Comparison of ENCODE assay signal across 27 cellular contexts in genomic region chr7:94015538-94015937, GRCh38. TPM values are rescaled to one million over a fixed set of nuclear protein-coding genes. Genes with fewer than 3 reads are reported as not detected.
DNase-seq lines count a peak whose midpoint lies in the region; ATAC-seq, FAIRE-seq and TF ChIP-seq lines count a peak whose summit lies in the region.
"Had no signal": no experiment of that assay in that cellular context is flagged by ENCODE, and none has a peak within 500 bp of the region (broad histone marks: within the 10 kb centered on the region; RNA-seq: fewer than 3 reads in every experiment).

No MANE protein-coding gene starts in this region.

- H4K20me1 ChIP-seq in HepG2 (ENCODE audit: insufficient read depth, low read length) (no peaks in the 10 kb centered on the region), PC-9 (ENCODE audit: insufficient read depth) (no peaks in the 10 kb centered on the region), neural progenitor cell (ENCODE audit: low read depth) (no peaks in the 10 kb centered on the region)
- H4K20me1 ChIP-seq: BLaER1 had no signal

- H3K27me3 Mint-ChIP-seq in neural progenitor cell (ENCODE audit: insufficient read depth, low read depth): peaks cover 2% of the 10 kb centered on the region

- H3K27me3 ChIP-seq in HepG2 (ENCODE audit: control insufficient read depth in 1 of 2, insufficient read depth in 2 of 2, low read length in 2 of 2): no peaks in the 10 kb centered on the region; a peak in 1 of 5 replicates
- no peaks in the 10 kb centered on the region for H3K27me3 ChIP-seq in right lobe of liver
- H3K27me3 ChIP-seq in PC-9 (ENCODE audit: insufficient read depth, low read depth): no peaks in the 10 kb centered on the region
- H3K27me3 ChIP-seq in neural progenitor cell: no peaks in the 10 kb centered on the region
- no peaks in the 10 kb centered on the region for H3K27me3 ChIP-seq in WERI-Rb-1 (ENCODE audit: insufficient read depth, low read depth, severe bottlenecking)
- H3K27me3 ChIP-seq: BLaER1 had no signal

- no peaks in the 10 kb centered on the region for H3K9me2 ChIP-seq in PC-9 (ENCODE audit: insufficient read depth)

- TF ChIP-seq RAD21 in HepG2 (CRISPR knock-in tag; IDR thresholded peaks at IDR 0.05): no peak

- TF ChIP-seq CTCF in HepG2 (CRISPR knock-in tag; IDR thresholded peaks at IDR 0.05) (no peak), right lobe of liver (IDR thresholded peaks at IDR 0.05) (no peak), PC-9 (conservative IDR thresholded peaks at IDR 0.05) (no peak), neural progenitor cell (IDR thresholded peaks at IDR 0.05) (no peak), WERI-Rb-1 (IDR thresholded peaks at IDR 0.05; ENCODE audit: low read depth, low read length) (no peak)

- H3K9me3 ChIP-seq in HepG2 (ENCODE audit: low read length) (no peaks in the 10 kb centered on the region), right lobe of liver (no peaks in the 10 kb centered on the region), PC-9 (ENCODE audit: insufficient read depth, low read depth) (no peaks in the 10 kb centered on the region), neural progenitor cell (ENCODE audit: low read depth) (no peaks in the 10 kb centered on the region), WERI-Rb-1 (ENCODE audit: severe bottlenecking) (no peaks in the 10 kb centered on the region)
- H3K9me3 ChIP-seq: BE2C had no signal

- peaks cover 2% of the 10 kb centered on the region for H3K9me3 Mint-ChIP-seq in neural progenitor cell
- H3K9me3 Mint-ChIP-seq: CD8-positive, alpha-beta memory T cell had no signal

- H3K27ac Mint-ChIP-seq in neural progenitor cell: no peak overlapping the region
- H3K27ac Mint-ChIP-seq: CD14-positive monocyte; CD4-positive, alpha-beta memory T cell; CD4-positive, CD25-positive, alpha-beta regulatory T cell; CD8-positive, alpha-beta memory T cell had no signal

- H3K4me3 ChIP-seq in HepG2 (replicated peaks in 1 of 3; ENCODE audit: insufficient read depth in 1 of 3, low read depth in 2 of 3, low read length in 3 of 3) (no peak overlapping the region), right lobe of liver (no peak overlapping the region), PC-9 (no peak overlapping the region), neural progenitor cell (no peak overlapping the region), WERI-Rb-1 (ENCODE audit: low read depth, low read length) (no peak overlapping the region)
- H3K4me3 ChIP-seq: BLaER1, GM12878 had no signal

- H3K27ac ChIP-seq in HepG2 (ENCODE audit: extremely low read length, insufficient read depth, low read length) (no peak overlapping the region), right lobe of liver (no peak overlapping the region), PC-9 (no peak overlapping the region), neural progenitor cell (no peak overlapping the region), WERI-Rb-1 (no peak overlapping the region)
- H3K27ac ChIP-seq: 22Rv1, BLaER1 had no signal

- H3K36me3 ChIP-seq in HepG2 (replicated peaks in 1 of 2; ENCODE audit: control insufficient read depth in 1 of 2, insufficient read depth in 2 of 2, low read length in 2 of 2) (no peaks in the 10 kb centered on the region), right lobe of liver (no peaks in the 10 kb centered on the region), PC-9 (ENCODE audit: low read depth) (no peaks in the 10 kb centered on the region), neural progenitor cell (no peaks in the 10 kb centered on the region), WERI-Rb-1 (no peaks in the 10 kb centered on the region)
- H3K36me3 ChIP-seq: BE2C, BLaER1 had no signal

- POLR2A ChIA-PET in HepG2 (lab: Yijun Ruan, JAX): no interaction called here
- POLR2A ChIA-PET in PC-9 (lab: Charles Lee; ENCODE audit: unreplicated experiment): no interaction called here

- BruUV-seq in HepG2 (replicated peaks; lab: Mats Ljungman, UMichigan) (no TSS peak), PC-9 (replicated peaks; lab: Mats Ljungman, UMichigan) (no TSS peak)

- CTCF ChIA-PET in HepG2 (lab: Yijun Ruan, JAX; ENCODE audit: low intra/inter-chr PET ratio, low total read pairs) (no interaction called here), PC-9 (lab: Charles Lee) (no interaction called here)

- TF ChIP-seq EP300 in HepG2 (IDR thresholded peaks at IDR 0.05; ENCODE audit: low read depth in 2 of 2, low read length in 2 of 2) (no peak), HepG2 (CRISPR knock-in tag; IDR thresholded peaks at IDR 0.05; ENCODE audit: borderline replicate concordance) (no peak)

- H3K4me3 Mint-ChIP-seq in neural progenitor cell: no peak overlapping the region
- H3K4me3 Mint-ChIP-seq: CD14-positive monocyte; CD4-positive, alpha-beta memory T cell; CD4-positive, CD25-positive, alpha-beta regulatory T cell; CD8-positive, alpha-beta memory T cell had no signal

- H3F3A ChIP-seq in PC-9 (ENCODE audit: insufficient read depth, low read depth) (no peaks in the 10 kb centered on the region), neural progenitor cell (ENCODE audit: low read depth) (no peaks in the 10 kb centered on the region)

- H2AFZ ChIP-seq in HepG2 (ENCODE audit: low read length): no peak overlapping the region
- peak overlapping the region; percentile 23; the same call in 1 of the 2 replicates for H2AFZ ChIP-seq in PC-9
- H2AFZ ChIP-seq in neural progenitor cell (replicated peaks): peak overlapping the region; percentile 22

- no peak for FAIRE-seq in HepG2 (lab: Jason Lieb, UNC)
- FAIRE-seq: GM12878, GM12892, GM18507 had no signal

- H3K4me1 Mint-ChIP-seq in neural progenitor cell: no peaks in the 10 kb centered on the region
- H3K4me1 Mint-ChIP-seq: CD14-positive monocyte; CD4-positive, alpha-beta memory T cell; CD4-positive, CD25-positive, alpha-beta regulatory T cell; CD8-positive, alpha-beta memory T cell had no signal

- H3K9ac ChIP-seq in HepG2 (ENCODE audit: insufficient read depth, low read depth, low read length) (no peak overlapping the region), neural progenitor cell (no peak overlapping the region)
- H3K9ac ChIP-seq: BLaER1 had no signal

- H3K36me3 Mint-ChIP-seq in neural progenitor cell: no peaks in the 10 kb centered on the region
- H3K36me3 Mint-ChIP-seq: CD14-positive monocyte; CD4-positive, alpha-beta memory T cell; CD4-positive, CD25-positive, alpha-beta regulatory T cell; CD8-positive, alpha-beta memory T cell had no signal

- no peak overlapping the region for H3K4me2 ChIP-seq in HepG2 (ENCODE audit: low read depth, low read length)
- no peak overlapping the region for H3K4me2 ChIP-seq in PC-9
- no peak overlapping the region for H3K4me2 ChIP-seq in neural progenitor cell
- H3K4me2 ChIP-seq: BLaER1 had no signal

- intact Hi-C loops in HepG2 (cut with micrococcal nuclease; ENCODE audit: unreplicated experiment): no loop called here
- intact Hi-C loops in right lobe of liver (cut with DNase I): no loop called here
- intact Hi-C loops in PC-9 (cut with micrococcal nuclease; ENCODE audit: unreplicated experiment): no loop called here

- TF ChIP-seq POLR2A in HepG2 (IDR thresholded peaks at IDR 0.05; ENCODE audit: insufficient read depth in 1 of 2, low read depth in 2 of 2, low read length in 2 of 2) (no peak), right lobe of liver (IDR thresholded peaks at IDR 0.05) (no peak)

- H3K79me2 ChIP-seq in HepG2 (ENCODE audit: insufficient read depth, low read length) (no peaks in the 10 kb centered on the region), PC-9 (ENCODE audit: low read depth) (no peaks in the 10 kb centered on the region), neural progenitor cell (ENCODE audit: low read depth) (no peaks in the 10 kb centered on the region)

- in situ Hi-C loops in HepG2 (cut with HindIII; ENCODE audit: extremely low pct_ligation_motif_present, low pct_unique_long_range_greater_than_20kb): no loop called here

- ATAC-seq in HepG2: no peak
- ATAC-seq in right lobe of liver: no peak
- ATAC-seq: GM12878 had no signal

- no peak for DNase-seq in HepG2 (ENCODE audit: low spot score)
- DNase-seq in right lobe of liver: no peak
- no peak for DNase-seq in PC-9
- DNase-seq in neural progenitor cell (ENCODE audit: low spot score): no peak
- no peak for DNase-seq in stimulated activated CD4-positive, alpha-beta T cell treated with anti-CD3 and anti-CD28 coated beads, Interleukin-1b, Interleukin-23, amount 100 ng/mL, for 48 hours
- no peak for DNase-seq in WERI-Rb-1
- no peak for DNase-seq in activated naive CD4-positive, alpha-beta T cell treated with anti-CD3 and anti-CD28 coated beads, Interleukin-2, amount 50 U/mL, for 16 hours
- DNase-seq: ACHN; BE2C; C1 segment of cervical spinal cord; CD4-positive, alpha-beta memory T cell; CD4-positive, CD25-positive, alpha-beta regulatory T cell; CD8-positive, alpha-beta memory T cell; COR-L47; DMS 273 treated with DMSO at 0.1 percent for 48 hours; DMS153; DMS53; DMS79; DND-41; EL; GDM1 had no signal

- H3K4me1 ChIP-seq in HepG2 (ENCODE audit: insufficient read depth, low read length) (no peaks in the 10 kb centered on the region), right lobe of liver (no peaks in the 10 kb centered on the region), PC-9 (replicated peaks; ENCODE audit: insufficient read depth) (no peaks in the 10 kb centered on the region), neural progenitor cell (peaks cover 5% of the 10 kb centered on the region)
- H3K4me1 ChIP-seq: BE2C, BLaER1 had no signal

RNA-seq across cellular contexts. Expression of gene BET1, which starts 11.4 kb away (rescaled TPM):
- total RNA-seq in HepG2 (2016; rRNA removed; fragmentation: Illumina TruSeq; extraction: Trizol): 23.8 and 35.3 TPM in 2 replicates
- total RNA-seq in HepG2 (2016; cell fraction: cytosol; rRNA removed; fragmentation: Illumina TruSeq; extraction: Trizol; ENCODE audit: low read depth): 4.8 and 6.0 TPM in 2 replicates
- 24.5 and 36.0 TPM in 2 replicates for total RNA-seq in HepG2 (2016; cell fraction: insoluble cytoplasmic fraction; rRNA removed; fragmentation: Illumina TruSeq; extraction: Trizol)
- total RNA-seq in HepG2 (2016; cell fraction: membrane; rRNA removed; fragmentation: Illumina TruSeq; extraction: Trizol): 12.3 and 13.2 TPM in 2 replicates
- total RNA-seq in HepG2 (2016; cell fraction: nucleus; rRNA removed; fragmentation: Illumina TruSeq; extraction: Trizol): 16.9 and 17.3 TPM in 2 replicates
- 22.8 and 33.7 TPM in 2 replicates for polyA plus RNA-seq in HepG2 (2011; rRNA removed)
- 11.2 and 19.6 TPM in 2 replicates for polyA plus RNA-seq in HepG2 (2011; cell fraction: cytosol; rRNA removed)
- polyA plus RNA-seq in HepG2 (2011; cell fraction: nucleus; rRNA removed): 10.8 and 14.8 TPM in 2 replicates
- polyA plus RNA-seq in HepG2 (2012): 19.1 and 26.3 TPM in 2 replicates
- 5.8 and 7.4 TPM in 2 replicates for polyA plus RNA-seq in HepG2 (2016; cell fraction: cytosol; fragmentation: Illumina TruSeq; extraction: Trizol; ENCODE audit: low read depth)
- polyA plus RNA-seq in HepG2 (2016; cell fraction: insoluble cytoplasmic fraction; fragmentation: Illumina TruSeq; extraction: Trizol; ENCODE audit: low read depth): 40.5 and 49.8 TPM in 2 replicates
- polyA plus RNA-seq in HepG2 (2016; cell fraction: membrane; fragmentation: Illumina TruSeq; extraction: Trizol; ENCODE audit: low read depth): 14.9 and 16.5 TPM in 2 replicates
- polyA plus RNA-seq in HepG2 (2016; cell fraction: nucleus; fragmentation: Illumina TruSeq; extraction: Trizol; ENCODE audit: insufficient read depth, low read depth): 20.9 and 26.7 TPM in 2 replicates
- 7.2 and 11.0 TPM in 2 replicates for polyA minus RNA-seq in HepG2 (2011; rRNA and poly(A)+ RNA removed; ENCODE audit: low replicate concordance)
- 7.0 and 12.0 TPM in 2 replicates for polyA minus RNA-seq in HepG2 (2011; cell fraction: cytosol; rRNA and poly(A)+ RNA removed)
- 48.7 and 55.0 TPM in 2 replicates for polyA minus RNA-seq in HepG2 (2011; cell fraction: nucleus; rRNA and poly(A)+ RNA removed)
- total RNA-seq in right lobe of liver: 10 to 100 TPM; 12.4 to 19.7 (median 16.5) TPM
- total RNA-seq in PC-9 (2021): 39.5 and 43.0 TPM in 2 replicates
- 43.8 and 60.7 TPM in 2 replicates for total RNA-seq in neural progenitor cell (ENCODE audit: low replicate concordance)
